1 cellular context compared by ENCODE assay signal in the genomic region with DNA sequence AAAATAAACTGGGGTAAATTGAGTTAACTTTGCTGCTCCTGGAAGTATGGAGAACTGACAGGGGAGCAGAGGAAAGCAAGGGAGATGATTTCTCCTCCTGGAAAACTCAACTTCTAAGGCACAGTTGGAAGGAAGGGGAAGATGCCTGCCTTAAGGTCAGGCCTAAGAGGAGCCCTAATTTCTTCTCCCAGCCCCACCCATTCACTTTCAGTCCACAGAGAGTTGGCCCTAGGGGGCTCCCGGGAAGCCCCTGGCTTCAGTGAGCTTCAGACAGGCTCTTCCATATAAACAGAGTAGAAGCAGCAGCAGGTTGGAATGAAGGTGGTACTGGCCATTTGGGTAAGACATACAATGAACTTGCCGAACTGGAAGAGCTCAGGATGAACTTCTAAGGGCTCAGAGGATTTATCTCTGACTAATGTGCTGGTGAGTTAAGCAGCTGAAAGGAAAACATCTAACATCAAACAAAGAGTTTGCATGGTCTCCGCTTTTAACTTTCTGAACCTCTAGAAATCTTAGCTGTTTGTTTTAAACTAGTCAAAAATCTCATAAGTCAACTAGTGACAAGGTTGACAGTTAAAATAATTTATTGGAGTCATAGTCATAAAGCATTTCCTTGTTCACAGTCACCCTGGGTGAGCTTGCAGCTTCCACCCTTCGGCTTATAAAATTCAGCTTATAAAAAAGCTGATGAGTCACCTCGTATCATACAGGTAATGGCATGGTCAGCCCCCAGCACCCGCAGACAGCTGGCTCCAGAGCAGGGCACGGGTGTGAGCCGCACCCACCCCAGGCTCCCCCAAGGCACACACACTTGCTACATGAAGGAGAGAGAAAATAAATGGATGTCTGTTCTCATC.
A peak's percentile ranks its signal among the peaks of the same experiment; 100 is the strongest.
TF ChIP-seq lines count a peak whose summit lies in the region.

No MANE protein-coding gene starts in this region.

TF ChIP-seq in HEK293, 187 proteins besides CTCF, POLR2A, EP300 and RAD21 (continued from another document):
- TF ChIP-seq MEIS1 (CRISPR knock-in tag; IDR thresholded peaks at IDR 0.05; ENCODE audit: borderline replicate concordance) (0 out of 2 replicates have a peak, but pooled peaks have one; percentile 59), ZNF239 (tag by site-specific recombination; IDR thresholded peaks at IDR 0.05) (no peak), ZNF24 (tag by site-specific recombination; IDR thresholded peaks at IDR 0.05) (no peak), FEZF1 (tag by site-specific recombination; IDR thresholded peaks at IDR 0.05) (peak; percentile 20; the same call in 1 of the 2 replicates), ZNF843 (tag by site-specific recombination; IDR thresholded peaks at IDR 0.05) (peak; percentile 37; the same call in 1 of the 2 replicates), KLF1 (tag by site-specific recombination; IDR thresholded peaks at IDR 0.05) (peak; percentile 48; the same call in 1 of the 2 replicates), SCRT2 (tag by site-specific recombination; IDR thresholded peaks at IDR 0.05) (peak; percentile 48), SP7 (tag by site-specific recombination; IDR thresholded peaks at IDR 0.05) (peak; percentile 37; the same call in 1 of the 2 replicates), ZNF660 (tag by site-specific recombination; IDR thresholded peaks at IDR 0.05) (no peak), ZNF837 (tag by site-specific recombination; IDR thresholded peaks at IDR 0.05) (no peak), ZNF629 (tag by site-specific recombination; IDR thresholded peaks at IDR 0.05) (0 out of 2 replicates have a peak, but pooled peaks have one; percentile 23), ZFP69B (tag by site-specific recombination; IDR thresholded peaks at IDR 0.05) (no peak), TRIM28 (IDR thresholded peaks at IDR 0.05; ENCODE audit: borderline replicate concordance, low read length) (0 out of 2 replicates have a peak, but pooled peaks have one; percentile 46), GLIS1 (tag by site-specific recombination; IDR thresholded peaks at IDR 0.05) (peak; percentile 53)
- TF ChIP-seq, protein P1, sequence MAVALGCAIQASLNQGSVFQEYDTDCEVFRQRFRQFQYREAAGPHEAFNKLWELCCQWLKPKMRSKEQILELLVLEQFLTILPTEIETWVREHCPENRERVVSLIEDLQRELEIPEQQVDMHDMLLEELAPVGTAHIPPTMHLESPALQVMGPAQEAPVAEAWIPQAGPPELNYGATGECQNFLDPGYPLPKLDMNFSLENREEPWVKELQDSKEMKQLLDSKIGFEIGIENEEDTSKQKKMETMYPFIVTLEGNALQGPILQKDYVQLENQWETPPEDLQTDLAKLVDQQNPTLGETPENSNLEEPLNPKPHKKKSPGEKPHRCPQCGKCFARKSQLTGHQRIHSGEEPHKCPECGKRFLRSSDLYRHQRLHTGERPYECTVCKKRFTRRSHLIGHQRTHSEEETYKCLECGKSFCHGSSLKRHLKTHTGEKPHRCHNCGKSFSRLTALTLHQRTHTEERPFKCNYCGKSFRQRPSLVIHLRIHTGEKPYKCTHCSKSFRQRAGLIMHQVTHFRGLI (tag by site-specific recombination; IDR thresholded peaks at IDR 0.05), result no peak
- TF ChIP-seq, protein P2, sequence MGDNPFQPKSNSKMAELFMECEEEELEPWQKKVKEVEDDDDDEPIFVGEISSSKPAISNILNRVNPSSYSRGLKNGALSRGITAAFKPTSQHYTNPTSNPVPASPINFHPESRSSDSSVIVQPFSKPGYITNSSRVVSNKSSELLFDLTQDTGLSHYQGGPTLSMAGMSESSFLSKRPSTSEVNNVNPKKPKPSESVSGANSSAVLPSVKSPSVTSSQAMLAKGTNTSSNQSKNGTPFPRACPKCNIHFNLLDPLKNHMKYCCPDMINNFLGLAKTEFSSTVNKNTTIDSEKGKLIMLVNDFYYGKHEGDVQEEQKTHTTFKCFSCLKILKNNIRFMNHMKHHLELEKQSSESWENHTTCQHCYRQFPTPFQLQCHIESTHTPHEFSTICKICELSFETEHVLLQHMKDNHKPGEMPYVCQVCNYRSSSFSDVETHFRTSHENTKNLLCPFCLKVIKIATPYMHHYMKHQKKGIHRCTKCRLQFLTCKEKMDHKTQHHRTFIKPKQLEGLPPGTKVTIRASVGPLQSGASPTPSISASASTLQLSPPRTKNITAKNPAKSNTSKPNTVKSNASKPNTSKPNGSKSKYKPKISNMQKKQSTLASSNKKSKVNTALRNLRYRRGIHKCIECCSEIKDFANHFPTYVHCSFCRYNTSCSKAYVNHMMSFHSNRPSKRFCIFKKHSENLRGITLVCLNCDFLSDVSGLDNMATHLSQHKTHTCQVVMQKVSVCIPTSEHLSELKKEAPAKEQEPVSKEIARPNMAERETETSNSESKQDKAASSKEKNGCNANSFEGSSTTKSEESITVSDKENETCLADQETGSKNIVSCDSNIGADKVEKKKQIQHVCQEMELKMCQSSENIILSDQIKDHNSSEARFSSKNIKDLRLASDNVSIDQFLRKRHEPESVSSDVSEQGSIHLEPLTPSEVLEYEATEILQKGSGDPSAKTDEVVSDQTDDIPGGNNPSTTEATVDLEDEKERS (tag by site-specific recombination; IDR thresholded peaks at IDR 0.05), result no peak
- TF ChIP-seq, protein P3, sequence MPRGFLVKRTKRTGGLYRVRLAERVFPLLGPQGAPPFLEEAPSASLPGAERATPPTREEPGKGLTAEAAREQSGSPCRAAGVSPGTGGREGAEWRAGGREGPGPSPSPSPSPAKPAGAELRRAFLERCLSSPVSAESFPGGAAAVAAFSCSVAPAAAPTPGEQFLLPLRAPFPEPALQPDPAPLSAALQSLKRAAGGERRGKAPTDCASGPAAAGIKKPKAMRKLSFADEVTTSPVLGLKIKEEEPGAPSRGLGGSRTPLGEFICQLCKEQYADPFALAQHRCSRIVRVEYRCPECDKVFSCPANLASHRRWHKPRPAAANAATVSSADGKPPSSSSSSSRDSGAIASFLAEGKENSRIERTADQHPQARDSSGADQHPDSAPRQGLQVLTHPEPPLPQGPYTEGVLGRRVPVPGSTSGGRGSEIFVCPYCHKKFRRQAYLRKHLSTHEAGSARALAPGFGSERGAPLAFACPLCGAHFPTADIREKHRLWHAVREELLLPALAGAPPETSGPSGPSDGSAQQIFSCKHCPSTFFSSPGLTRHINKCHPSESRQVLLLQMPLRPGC (tag by site-specific recombination; IDR thresholded peaks at IDR 0.05), result no peak
- TF ChIP-seq, protein P4, sequence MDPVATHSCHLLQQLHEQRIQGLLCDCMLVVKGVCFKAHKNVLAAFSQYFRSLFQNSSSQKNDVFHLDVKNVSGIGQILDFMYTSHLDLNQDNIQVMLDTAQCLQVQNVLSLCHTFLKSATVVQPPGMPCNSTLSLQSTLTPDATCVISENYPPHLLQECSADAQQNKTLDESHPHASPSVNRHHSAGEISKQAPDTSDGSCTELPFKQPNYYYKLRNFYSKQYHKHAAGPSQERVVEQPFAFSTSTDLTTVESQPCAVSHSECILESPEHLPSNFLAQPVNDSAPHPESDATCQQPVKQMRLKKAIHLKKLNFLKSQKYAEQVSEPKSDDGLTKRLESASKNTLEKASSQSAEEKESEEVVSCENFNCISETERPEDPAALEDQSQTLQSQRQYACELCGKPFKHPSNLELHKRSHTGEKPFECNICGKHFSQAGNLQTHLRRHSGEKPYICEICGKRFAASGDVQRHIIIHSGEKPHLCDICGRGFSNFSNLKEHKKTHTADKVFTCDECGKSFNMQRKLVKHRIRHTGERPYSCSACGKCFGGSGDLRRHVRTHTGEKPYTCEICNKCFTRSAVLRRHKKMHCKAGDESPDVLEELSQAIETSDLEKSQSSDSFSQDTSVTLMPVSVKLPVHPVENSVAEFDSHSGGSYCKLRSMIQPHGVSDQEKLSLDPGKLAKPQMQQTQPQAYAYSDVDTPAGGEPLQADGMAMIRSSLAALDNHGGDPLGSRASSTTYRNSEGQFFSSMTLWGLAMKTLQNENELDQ (tag by site-specific recombination; IDR thresholded peaks at IDR 0.05; ENCODE audit: low read depth), result no peak
